15 cellular contexts compared by ENCODE assay signal in genomic region chr4:99968330-99968729, GRCh38. TPM values are rescaled to one million over a fixed set of nuclear protein-coding genes. Genes with fewer than 3 reads are reported as not detected.
DNase-seq lines count a peak whose midpoint lies in the region; ATAC-seq and TF ChIP-seq lines count a peak whose summit lies in the region.
"Had no signal": no experiment of that assay in that cellular context is flagged by ENCODE, and none has a peak within 500 bp of the region (broad histone marks: within the 10 kb centered on the region; RNA-seq: fewer than 3 reads in every experiment).

No MANE protein-coding gene starts in this region.

- BruUV-seq in OCI-LY7 (replicated peaks; lab: Mats Ljungman, UMichigan), result no TSS peak

- H4K20me1 ChIP-seq in osteoblast (ENCODE audit: insufficient read depth, low read length) (no peaks in the 10 kb centered on the region), OCI-LY7 (ENCODE audit: insufficient read depth, low read length) (no peaks in the 10 kb centered on the region)

- intact Hi-C loops in OCI-LY7 (cut with micrococcal nuclease; ENCODE audit: unreplicated experiment), result no loop called here

- POLR2A ChIA-PET in OCI-LY7 (lab: Charles Lee), result interaction anchor here (1.5 kb wide), 1 partner anchor 9 kb away, joined by 4 read pairs; no protein-coding TSS in a partner anchor

- H3K4me3 ChIP-seq in RWPE2 (ENCODE audit: severe bottlenecking) (no peak overlapping the region), osteoblast (ENCODE audit: insufficient read depth, low read length) (no peak overlapping the region), OCI-LY7 (ENCODE audit: low read depth, low read length, poor library complexity, severe bottlenecking) (no peak overlapping the region)
- H3K4me3 ChIP-seq: ascending aorta, suprapubic skin had no signal

- DNase-seq in GM03348 (ENCODE audit: low spot score) (peak; percentile 68), RWPE2 (ENCODE audit: low spot score) (no peak), fibroblast of peridontal ligament (ENCODE audit: extremely low read depth) (peak; percentile 80), osteoblast (ENCODE audit: insufficient read length, low spot score, missing footprints) (peak; percentile 86), C1 segment of cervical spinal cord (lab: John Stamatoyannopoulos, UW) (no peak), NCI-H2081 treated with DMSO at 0.1 percent for 48 hours (lab: John Stamatoyannopoulos, UW) (no peak), OCI-LY7 (ENCODE audit: low spot score) (no peak)
- DNase-seq: activated CD4-positive, alpha-beta T cell treated with anti-CD3 and anti-CD28 coated beads for 1 hour; activated T-cell treated with anti-CD3 and anti-CD28 coated beads, Interleukin-2, amount 50 U/mL, for 48 hours; naive B cell; NCI-H2029 treated with DMSO at 0.1 percent for 48 hours had no signal

- ATAC-seq in RWPE2 (ENCODE audit: low read depth) (peak; percentile 96), HG03135 (IDR thresholded peaks at IDR 0.05; ENCODE audit: unreplicated experiment) (no peak)
- ATAC-seq: sciatic nerve had no signal

- H3K36me3 ChIP-seq in RWPE2 (ENCODE audit: low read depth) (no peaks in the 10 kb centered on the region), osteoblast (ENCODE audit: insufficient read depth, low read length) (no peaks in the 10 kb centered on the region), OCI-LY7 (ENCODE audit: insufficient read depth, low read length) (no peaks in the 10 kb centered on the region)
- H3K36me3 ChIP-seq: ascending aorta, suprapubic skin had no signal

- H3K27ac ChIP-seq in RWPE2 (ENCODE audit: poor library complexity, severe bottlenecking), result peak overlapping the region; percentile 33
- H3K27ac ChIP-seq in osteoblast (ENCODE audit: low read depth, low read length), result peak overlapping the region; percentile 45
- no peak overlapping the region for H3K27ac ChIP-seq in OCI-LY7 (ENCODE audit: low read depth, low read length, poor library complexity, severe bottlenecking)
- H3K27ac ChIP-seq: ascending aorta, suprapubic skin had no signal

- peaks cover 6% of the 10 kb centered on the region for H3K4me1 ChIP-seq in RWPE2 (ENCODE audit: insufficient read depth, poor library complexity, severe bottlenecking)
- peaks cover 11% of the 10 kb centered on the region for H3K4me1 ChIP-seq in osteoblast (ENCODE audit: insufficient read depth, low read length)
- H3K4me1 ChIP-seq in OCI-LY7 (ENCODE audit: insufficient read depth, low read length, poor library complexity, severe bottlenecking), result no peaks in the 10 kb centered on the region
- H3K4me1 ChIP-seq: ascending aorta, suprapubic skin had no signal

- no peaks in the 10 kb centered on the region for H3K27me3 ChIP-seq in RWPE2 (ENCODE audit: insufficient read depth, poor library complexity, severe bottlenecking)
- no peaks in the 10 kb centered on the region for H3K27me3 ChIP-seq in osteoblast (ENCODE audit: insufficient read depth, low read length)
- H3K27me3 ChIP-seq: ascending aorta, suprapubic skin had no signal

- CTCF ChIA-PET in OCI-LY7 (lab: Charles Lee; ENCODE audit: unreplicated experiment), result no interaction called here

- H3K9me3 ChIP-seq in RWPE2 (ENCODE audit: severe bottlenecking), result no peaks in the 10 kb centered on the region
- H3K9me3 ChIP-seq in osteoblast (ENCODE audit: low read depth, low read length), result no peaks in the 10 kb centered on the region
- no peaks in the 10 kb centered on the region for H3K9me3 ChIP-seq in OCI-LY7 (ENCODE audit: low read length)
- H3K9me3 ChIP-seq: ascending aorta, suprapubic skin had no signal

- no peak for TF ChIP-seq CTCF in RWPE2 (IDR thresholded peaks at IDR 0.05; ENCODE audit: poor library complexity, severe bottlenecking)
- TF ChIP-seq CTCF in osteoblast (IDR thresholded peaks at IDR 0.05; ENCODE audit: extremely low read depth, low read depth, low read length), result no peak
- no peak for TF ChIP-seq CTCF in OCI-LY7 (conservative IDR thresholded peaks at IDR 0.05; ENCODE audit: low read length)

- H3K4me2 ChIP-seq in osteoblast (ENCODE audit: insufficient read depth, low read length) (peak overlapping the region; percentile 68), OCI-LY7 (ENCODE audit: low read length) (no peak overlapping the region)

- H2AFZ ChIP-seq in osteoblast (ENCODE audit: low read length) (peak overlapping the region; percentile 76), OCI-LY7 (ENCODE audit: low read length) (no peak overlapping the region)

- no peaks in the 10 kb centered on the region for H3K9me2 ChIP-seq in OCI-LY7 (ENCODE audit: insufficient read depth, low read length)

- H3K79me2 ChIP-seq in osteoblast (ENCODE audit: insufficient read depth, low read length) (no peaks in the 10 kb centered on the region), OCI-LY7 (ENCODE audit: insufficient read depth, low read depth, low read length) (no peaks in the 10 kb centered on the region)

RNA-seq across cellular contexts. Expression of gene H2AZ1, which starts 18.3 kb away (rescaled TPM):
- total RNA-seq in osteoblast, result 94.8 and 97.2 TPM in 2 replicates
- 1,106 and 1,171 TPM in 2 replicates for total RNA-seq in OCI-LY7 (2014; rRNA removed; shearing (Covaris generic))
- total RNA-seq in OCI-LY7 (2022), result 1,038 and 1,147 TPM in 2 replicates

RNA-seq across cellular contexts. Expression of gene DNAJB14, which starts 21.9 kb away (rescaled TPM):
- 39.2 and 41.3 TPM in 2 replicates for total RNA-seq in osteoblast
- total RNA-seq in OCI-LY7 (2014; rRNA removed; shearing (Covaris generic)), result 13.3 and 29.1 TPM in 2 replicates
- 38.1 and 44.9 TPM in 2 replicates for total RNA-seq in OCI-LY7 (2022)

Comparison
In these comparisons a context has a peak if more than half of its experiments do, and no peak if none do; other contexts are left out.
1. DNase-seq: peak in GM03348 (single experiment), fibroblast of peridontal ligament (single experiment) and osteoblast (single experiment); none in RWPE2 (single experiment), C1 segment of cervical spinal cord (0 of 14), NCI-H2081 treated with DMSO at 0.1 percent for 48 hours (single experiment) and OCI-LY7 (single experiment).
2. RNA of gene H2AZ1, which starts 18.3 kb away (total RNA-seq): 1,038 to 1,171 TPM in OCI-LY7; 94.8 to 97.2 TPM in osteoblast; every median in the first group is over 10 times any median in the second.